Comparison of ENCODE assay signal across 9 cellular contexts in genomic region chr14:91354979-91355685, GRCh38.
A peak's percentile ranks its signal among the peaks of the same experiment; 100 is the strongest.
DNase-seq lines count a peak whose midpoint lies in the region; ATAC-seq, FAIRE-seq and TF ChIP-seq lines count a peak whose summit lies in the region.
"Had no signal": no experiment of that assay in that cellular context is flagged by ENCODE, and none has a peak within 500 bp of the region (broad histone marks: within the 10 kb centered on the region; RNA-seq: fewer than 3 reads in every experiment).

No MANE protein-coding gene starts in this region.

- no peak for DNase-seq in GM19239 (ENCODE audit: insufficient read length, low spot score)
- no peak for DNase-seq in PC-9
- no peak for DNase-seq in central memory CD8-positive, alpha-beta T cell (ENCODE audit: low spot score in 2 of 2)
- peak; percentile 35 for DNase-seq in stimulated activated CD4-positive, alpha-beta T cell treated with anti-CD3 and anti-CD28 coated beads, Interleukin-1b, Interleukin-23, amount 100 ng/mL, for 48 hours
- DNase-seq in DMS114 treated with DMSO at 0.1 percent for 48 hours (lab: John Stamatoyannopoulos, UW; ENCODE audit: unreplicated experiment), result no peak
- DNase-seq in ascending aorta (ENCODE audit: low spot score in 2 of 2), result no peak

- no TSS peak for BruUV-seq in PC-9 (replicated peaks; lab: Mats Ljungman, UMichigan)

- H3K36me3 Mint-ChIP-seq in central memory CD8-positive, alpha-beta T cell (ENCODE audit: insufficient read depth), result peaks cover 64% of the 10 kb centered on the region

- no peaks in the 10 kb centered on the region for H3K9me3 Mint-ChIP-seq in central memory CD8-positive, alpha-beta T cell

- TF ChIP-seq CTCF in 22Rv1 (IDR thresholded peaks at IDR 0.05), result peak; percentile 38
- TF ChIP-seq CTCF in PC-9 (conservative IDR thresholded peaks at IDR 0.05), result peak; percentile 43
- TF ChIP-seq CTCF in ascending aorta (IDR thresholded peaks at IDR 0.05), result no peak

- H3K79me2 ChIP-seq in PC-9 (ENCODE audit: low read depth), result no peaks in the 10 kb centered on the region

- intact Hi-C loops in PC-9 (cut with micrococcal nuclease; ENCODE audit: unreplicated experiment) (no loop called here), ascending aorta (cut with DNase I) (no loop called here)

- H3K27ac Mint-ChIP-seq in central memory CD8-positive, alpha-beta T cell (ENCODE audit: low read depth), result peak overlapping the region; percentile 95

- CTCF ChIA-PET in PC-9 (lab: Charles Lee), result no interaction called here

- H3K27me3 ChIP-seq in PC-9 (ENCODE audit: insufficient read depth, low read depth), result no peaks in the 10 kb centered on the region
- no peaks in the 10 kb centered on the region for H3K27me3 ChIP-seq in ascending aorta

- H3K27ac ChIP-seq in 22Rv1 (no peak overlapping the region), PC-9 (no peak overlapping the region), ascending aorta (no peak overlapping the region)

- H3K4me3 ChIP-seq in PC-9 (no peak overlapping the region), ascending aorta (no peak overlapping the region)

- no peak overlapping the region for H2AFZ ChIP-seq in PC-9

- ATAC-seq in central memory CD8-positive, alpha-beta T cell (replicated peaks; ENCODE audit: extremely low read depth, poor library complexity, severe bottlenecking), result peak; percentile 10
- no peak for ATAC-seq in GM21529 (IDR thresholded peaks at IDR 0.05; ENCODE audit: unreplicated experiment)

- H3K36me3 ChIP-seq in PC-9 (ENCODE audit: low read depth) (no peaks in the 10 kb centered on the region), ascending aorta (no peaks in the 10 kb centered on the region)

- H3K4me1 Mint-ChIP-seq in central memory CD8-positive, alpha-beta T cell, result peaks cover 82% of the 10 kb centered on the region

- H3K27me3 Mint-ChIP-seq in central memory CD8-positive, alpha-beta T cell, result no peaks in the 10 kb centered on the region

- H3F3A ChIP-seq in PC-9 (ENCODE audit: insufficient read depth, low read depth), result no peaks in the 10 kb centered on the region

- H4K20me1 ChIP-seq in PC-9 (ENCODE audit: insufficient read depth), result no peaks in the 10 kb centered on the region

- H3K4me3 Mint-ChIP-seq in central memory CD8-positive, alpha-beta T cell, result peak overlapping the region; percentile 72

- H3K9me3 ChIP-seq in PC-9 (ENCODE audit: insufficient read depth, low read depth) (no peaks in the 10 kb centered on the region), ascending aorta (no peaks in the 10 kb centered on the region)

- H3K4me1 ChIP-seq in PC-9 (replicated peaks; ENCODE audit: insufficient read depth) (no peaks in the 10 kb centered on the region), ascending aorta (no peaks in the 10 kb centered on the region)

- POLR2A ChIA-PET in PC-9 (lab: Charles Lee; ENCODE audit: unreplicated experiment), result no interaction called here

- no peaks in the 10 kb centered on the region for H3K9me2 ChIP-seq in PC-9 (ENCODE audit: insufficient read depth)

- FAIRE-seq in GM19239 (lab: Jason Lieb, UNC), result peak; percentile 93
- FAIRE-seq: G401.6 had no signal

- no peak overlapping the region for H3K4me2 ChIP-seq in PC-9

Comparison
In these comparisons a context has a peak if more than half of its experiments do, and no peak if none do; other contexts are left out.
1. CTCF ChIP-seq: peak in 22Rv1 (single experiment) and PC-9 (single experiment); none in ascending aorta (0 of 3).